In genomic region chrX:1591863-1592127, GRCh38 we compare ENCODE assay signal across 1 cellular context.
TF ChIP-seq lines count a peak whose summit lies in the region.

No MANE protein-coding gene starts in this region.

TF ChIP-seq in SK-N-SH, 30 proteins besides CTCF, POLR2A, EP300 and RAD21 (continued from another document):
- no peak for TF ChIP-seq USF2 (IDR thresholded peaks at IDR 0.05; ENCODE audit: borderline replicate concordance, low read depth, low read length)
- no peak for TF ChIP-seq EZH2phosphoT487 (IDR thresholded peaks at IDR 0.05; ENCODE audit: borderline replicate concordance, low read depth)
- TF ChIP-seq USF1 (IDR thresholded peaks at IDR 0.05; ENCODE audit: borderline replicate concordance, low read depth) = no peak
- TF ChIP-seq REST (IDR thresholded peaks at IDR 0.05; ENCODE audit: low read depth, low read length) = no peak
